22 cellular contexts compared by ENCODE assay signal in genomic region chr5:150057052-150057451, GRCh38. TPM values are rescaled to one million over a fixed set of nuclear protein-coding genes. Genes with fewer than 3 reads are reported as not detected.
"Had no signal": no experiment of that assay in that cellular context is flagged by ENCODE, and none has a peak within 500 bp of the region (broad histone marks: within the 10 kb centered on the region; RNA-seq: fewer than 3 reads in every experiment).

No MANE protein-coding gene starts in this region.

- H3K79me2 ChIP-seq: parathyroid adenoma had no signal

- H3K4me3 ChIP-seq: esophagus squamous epithelium, heart right ventricle, sigmoid colon, testis, upper lobe of right lung had no signal

- FAIRE-seq: astrocyte, endothelial cell of umbilical vein had no signal

- DNase-seq: activated CD4-positive, alpha-beta T cell treated with anti-CD3 and anti-CD28 coated beads, Interleukin-2, amount 50 U/mL, for 1 hour; activated CD8-positive, alpha-beta memory T cell treated with anti-CD3 and anti-CD28 coated beads for 24 hours; activated CD8-positive, alpha-beta memory T cell treated with anti-CD3 and anti-CD28 coated beads, Interleukin-2, amount 50 U/mL, for 48 hours; activated effector memory CD4-positive, alpha-beta T cell treated with anti-CD3 and anti-CD28 coated beads, Interleukin-2, amount 50 U/mL, for 16 hours; activated T-cell treated with anti-CD3 and anti-CD28 coated beads, Interleukin-2, amount 50 U/mL, for 48 hours; effector CD8-positive, alpha-beta T cell; esophagus squamous epithelium; heart right ventricle; immature natural killer cell; kidney glomerular epithelial cell; mesendoderm; naive thymus-derived CD8-positive, alpha-beta T cell; sigmoid colon; stimulated activated CD4-positive, alpha-beta T cell treated with anti-CD3 and anti-CD28 coated beads, Interleukin-4, amount 100 ng/mL, for 24 hours; testis; upper lobe of right lung had no signal

- H3K27ac ChIP-seq: neutrophil, parathyroid adenoma, sigmoid colon, testis, upper lobe of right lung had no signal

- ATAC-seq: activated CD4-positive, CD25-positive, alpha-beta regulatory T cell treated with anti-CD3 and anti-CD28 coated beads, Interleukin-2, amount 50 U/mL, for 24 hours; naive thymus-derived CD8-positive, alpha-beta T cell; stimulated activated memory B cell treated with anti-CD40 and anti-IgM and Interleukin-4, amounts not matched to agents 10 μg/mL and 1 μg/mL and 100 μg/mL, for 72 hours; upper lobe of right lung had no signal

- H3K27me3 Mint-ChIP-seq: naive thymus-derived CD8-positive, alpha-beta T cell; stimulated activated memory B cell treated with anti-CD40 and anti-IgM and Interleukin-4, amounts not matched to agents 10 μg/mL and 1 μg/mL and 100 μg/mL, for 72 hours had no signal

- H3K9me3 Mint-ChIP-seq: immature natural killer cell; naive thymus-derived CD8-positive, alpha-beta T cell; stimulated activated memory B cell treated with anti-CD40 and anti-IgM and Interleukin-4, amounts not matched to agents 10 μg/mL and 1 μg/mL and 100 μg/mL, for 72 hours had no signal

- H3K9me3 ChIP-seq: esophagus squamous epithelium, heart right ventricle, neutrophil, sigmoid colon, testis, upper lobe of right lung had no signal

- H3K27ac Mint-ChIP-seq: immature natural killer cell had no signal

- H3K27me3 ChIP-seq: esophagus squamous epithelium, heart right ventricle, neutrophil, sigmoid colon, testis, upper lobe of right lung had no signal

- H2AFZ ChIP-seq: parathyroid adenoma had no signal

- H3K4me1 ChIP-seq: sigmoid colon, testis, upper lobe of right lung had no signal

- H3K4me3 Mint-ChIP-seq: immature natural killer cell; naive thymus-derived CD8-positive, alpha-beta T cell; stimulated activated memory B cell treated with anti-CD40 and anti-IgM and Interleukin-4, amounts not matched to agents 10 μg/mL and 1 μg/mL and 100 μg/mL, for 72 hours had no signal

- H3K4me1 Mint-ChIP-seq: immature natural killer cell had no signal

- H3K9ac ChIP-seq: parathyroid adenoma had no signal

RNA-seq across cellular contexts. Expression of gene CSF1R, which starts 29.3 kb away (rescaled TPM):
- total RNA-seq: endothelial cell of umbilical vein had no signal
- polyA plus RNA-seq: endothelial cell of umbilical vein had no signal
